Comparison of ENCODE assay signal across 3 cellular contexts in the genomic region with DNA sequence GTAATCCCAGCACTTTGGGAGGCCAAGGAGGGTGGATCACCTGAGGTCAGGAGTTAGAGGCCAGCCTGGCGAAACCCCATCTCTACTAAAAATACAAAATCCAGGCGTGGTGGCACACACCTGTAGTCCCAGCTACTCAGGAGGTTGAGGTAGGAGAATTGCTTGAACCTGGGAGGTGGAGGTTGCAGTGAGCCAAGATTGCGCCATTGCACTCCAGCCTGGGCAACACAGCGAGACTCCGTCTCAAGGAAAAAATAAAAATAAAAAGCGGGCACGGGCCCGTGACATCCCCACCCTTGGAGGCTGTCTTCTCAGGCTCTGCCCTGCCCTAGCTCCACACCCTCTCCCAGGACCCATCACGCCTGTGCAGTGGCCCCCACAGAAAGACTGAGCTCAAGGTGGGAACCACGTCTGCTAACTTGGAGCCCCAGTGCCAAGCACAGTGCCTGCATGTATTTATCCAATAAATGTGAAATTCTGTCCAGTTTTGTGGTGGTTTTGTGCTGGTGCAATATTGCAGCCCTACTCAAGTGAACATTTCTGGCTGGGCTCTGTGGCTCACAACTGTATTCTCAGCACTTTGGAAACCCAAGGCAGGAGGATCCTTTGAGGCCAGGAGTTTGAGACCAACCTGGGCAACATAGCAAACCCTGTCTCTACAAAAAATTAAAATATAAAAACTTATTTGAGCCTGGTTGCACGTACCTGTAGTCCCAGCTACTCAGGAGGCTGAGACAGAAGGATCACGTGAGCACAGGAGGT. TPM values are rescaled to one million over a fixed set of nuclear protein-coding genes. Genes with fewer than 3 reads are reported as not detected.
"Had no signal": no experiment of that assay in that cellular context is flagged by ENCODE, and none has a peak within 500 bp of the region (broad histone marks: within the 10 kb centered on the region; RNA-seq: fewer than 3 reads in every experiment).

No MANE protein-coding gene starts in this region.

RNA-seq across cellular contexts. Expression of a gene that starts 50.3 kb away (rescaled TPM):
- total RNA-seq: dermis microvascular lymphatic vessel endothelial cell, endodermal cell, epithelial cell of proximal tubule had no signal
